Comparison of ENCODE assay signal across 13 cellular contexts in the genomic region with DNA sequence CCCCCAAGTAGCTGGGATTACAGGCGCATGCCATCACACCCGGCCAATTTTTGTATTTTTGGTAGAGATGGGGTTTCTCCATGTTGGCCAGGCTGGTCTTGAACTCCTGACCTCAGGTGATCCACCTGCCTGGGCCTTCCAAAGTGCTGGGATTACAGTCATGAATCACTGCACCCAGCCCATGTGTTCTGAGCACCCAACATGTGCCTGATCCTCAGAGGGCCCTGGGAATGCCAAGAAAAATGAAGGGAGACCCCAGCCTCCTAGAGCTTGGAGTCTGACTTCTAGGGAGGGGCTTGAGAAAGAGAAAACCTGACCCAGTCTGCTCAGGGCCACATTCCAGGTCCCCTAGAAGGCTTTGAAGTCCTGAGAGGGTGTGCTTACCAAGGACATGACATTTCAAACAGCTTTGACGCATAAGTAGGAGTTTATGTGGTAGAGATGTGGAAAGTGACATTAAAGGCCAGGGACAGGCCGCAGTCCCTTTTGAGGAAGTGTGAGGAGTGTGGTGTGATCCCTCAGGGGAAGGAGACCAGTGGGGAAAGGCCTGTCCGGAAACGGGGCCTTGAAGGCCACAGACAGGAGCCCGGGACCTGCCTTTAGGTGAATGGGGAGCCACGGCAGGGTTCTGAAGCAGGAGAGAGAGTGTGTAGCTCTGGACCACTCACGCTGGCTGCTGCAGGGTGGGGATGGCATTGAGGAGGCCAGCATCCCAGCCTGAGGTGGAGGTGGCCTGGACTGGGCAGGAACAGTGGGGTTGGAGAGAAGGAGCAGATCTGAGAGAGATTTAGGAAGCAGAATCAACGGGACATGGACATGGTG. TPM values are rescaled to one million over a fixed set of nuclear protein-coding genes. Genes with fewer than 3 reads are reported as not detected.
DNase-seq lines count a peak whose midpoint lies in the region; ATAC-seq and TF ChIP-seq lines count a peak whose summit lies in the region.
"Had no signal": no experiment of that assay in that cellular context is flagged by ENCODE, and none has a peak within 500 bp of the region (broad histone marks: within the 10 kb centered on the region; RNA-seq: fewer than 3 reads in every experiment).

No MANE protein-coding gene starts in this region.

- H3K9me3 Mint-ChIP-seq in chondrocyte (ENCODE audit: low read depth) = no peaks in the 10 kb centered on the region

- H3K4me3 ChIP-seq in right atrium auricular region = no peak overlapping the region
- H3K4me3 ChIP-seq: body of pancreas, thoracic aorta had no signal

- no peak overlapping the region for H3K4me3 Mint-ChIP-seq in chondrocyte (ENCODE audit: unreplicated experiment)

- DNase-seq in cardiac septum (ENCODE audit: low spot score) (peak; percentile 41), right atrium auricular region (ENCODE audit: low spot score) (no peak), chondrocyte (ENCODE audit: low spot score) (peak; percentile 68), GM03348 (ENCODE audit: low spot score) (no peak), H4 (ENCODE audit: low spot score) (no peak)
- DNase-seq: activated CD8-positive, alpha-beta memory T cell treated with anti-CD3 and anti-CD28 coated beads, Interleukin-2, amount 50 U/mL, for 4 hours; body of pancreas; NCI-H187 treated with DMSO at 0.1 percent for 48 hours had no signal

- H3K27ac Mint-ChIP-seq in chondrocyte (ENCODE audit: unreplicated experiment) = peak overlapping the region; percentile 5

- TF ChIP-seq CTCF in right atrium auricular region (IDR thresholded peaks at IDR 0.05) (no peak), chondrocyte (IDR thresholded peaks at IDR 0.05) (no peak)

- no peaks in the 10 kb centered on the region for H3K36me3 ChIP-seq in right atrium auricular region
- H3K36me3 ChIP-seq: thoracic aorta had no signal

- H3K27ac ChIP-seq in right atrium auricular region = no peak overlapping the region
- H3K27ac ChIP-seq: body of pancreas, epithelial cell of prostate, thoracic aorta had no signal

- intact Hi-C loops in cardiac septum (cut with DNase I) = no loop called here

- H3K27me3 Mint-ChIP-seq in chondrocyte (ENCODE audit: low read depth) = peaks cover 13% of the 10 kb centered on the region

- H3K36me3 Mint-ChIP-seq in chondrocyte (ENCODE audit: low read depth) = peaks cover 3% of the 10 kb centered on the region

- H3K4me1 ChIP-seq in right atrium auricular region = no peaks in the 10 kb centered on the region

- ATAC-seq in HG03469 (IDR thresholded peaks at IDR 0.05; ENCODE audit: unreplicated experiment) (peak; percentile 35), GM19452 (IDR thresholded peaks at IDR 0.05; ENCODE audit: unreplicated experiment) (no peak), GM18517 (IDR thresholded peaks at IDR 0.05; ENCODE audit: unreplicated experiment) (no peak)
- ATAC-seq: body of pancreas had no signal

- no peaks in the 10 kb centered on the region for H3K9me3 ChIP-seq in right atrium auricular region
- H3K9me3 ChIP-seq: body of pancreas, thoracic aorta had no signal

- H3K27me3 ChIP-seq in right atrium auricular region = no peaks in the 10 kb centered on the region
- H3K27me3 ChIP-seq: body of pancreas had no signal

- H3K4me1 Mint-ChIP-seq in chondrocyte (ENCODE audit: low read depth) = no peaks in the 10 kb centered on the region

RNA-seq across cellular contexts. Expression of gene CCL22, which starts 1.0 kb away (rescaled TPM):
- not detected for total RNA-seq in cardiac septum
- under 1 TPM in 1 of 2 donors, not detected in 1; 0.08 TPM for total RNA-seq in right atrium auricular region
- not detected in 3 replicates for total RNA-seq in chondrocyte
- total RNA-seq in H4 (2014; rRNA removed; shearing (Covaris generic)) = not detected in 2 replicates
- total RNA-seq: body of pancreas, thoracic aorta had no signal

RNA-seq across cellular contexts. Expression of gene CX3CL1, which starts 14.7 kb away (rescaled TPM):
- total RNA-seq in cardiac septum (8.7 TPM), right atrium auricular region (10 to 100 TPM; 17.1 to 17.8 TPM), chondrocyte (11.2 to 47.9 TPM (median 46.0 TPM) in 3 replicates)
- total RNA-seq in H4 (2014; rRNA removed; shearing (Covaris generic)) = 0.70 and 0.85 TPM in 2 replicates

RNA-seq across cellular contexts. Expression of gene CCL17, which starts 47.0 kb away (rescaled TPM):
- total RNA-seq in cardiac septum (not detected), right atrium auricular region (not detected), chondrocyte (not detected in 3 replicates)
- total RNA-seq in H4 (2014; rRNA removed; shearing (Covaris generic)) = not detected in 2 replicates
- total RNA-seq: body of pancreas, thoracic aorta had no signal

Comparison
In these comparisons a context has a peak if more than half of its experiments do, and no peak if none do; other contexts are left out.
1. DNase-seq: peak in cardiac septum (single experiment) and chondrocyte (single experiment); none in right atrium auricular region (single experiment), GM03348 (single experiment) and H4 (single experiment).